ENCODE assay signal across 8 cellular contexts in the genomic region with DNA sequence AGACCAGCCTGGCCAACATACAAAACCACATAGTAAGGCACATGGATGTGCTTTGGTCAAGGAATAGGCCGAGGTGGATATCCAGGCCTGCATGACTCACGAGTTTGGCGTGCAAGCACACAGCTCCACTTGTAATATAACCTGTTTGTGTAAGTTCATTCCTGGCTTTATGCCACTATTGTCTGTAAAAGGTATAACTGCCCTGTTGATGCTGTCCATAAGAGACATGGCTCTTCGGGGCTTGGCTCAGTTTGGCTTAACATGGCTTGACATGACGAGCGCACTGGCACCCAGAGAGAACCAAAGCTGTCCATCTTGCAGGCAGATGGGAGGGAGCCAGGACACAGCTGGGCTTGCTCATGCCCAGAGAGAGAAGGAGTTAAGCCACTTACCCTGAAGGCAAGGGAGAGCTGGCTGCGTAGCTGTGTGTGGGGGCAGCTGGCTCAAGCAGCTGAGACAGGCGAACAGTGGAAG.
DNase-seq lines count a peak whose midpoint lies in the region; TF ChIP-seq lines count a peak whose summit lies in the region.
"Not testable (repeated sequence)": the region's sequence is repeated elsewhere in the genome, so short reads cannot be mapped to it uniquely, and the experiment has no call there.

No MANE protein-coding gene starts in this region.

- peak overlapping the region; percentile 61 for H3K27ac ChIP-seq in hepatocyte
- H3K27ac ChIP-seq in stomach, result not testable (repeated sequence)

- H3K79me2 ChIP-seq in hepatocyte, result not testable (repeated sequence)

- H4K20me1 ChIP-seq in hepatocyte (ENCODE audit: insufficient read depth, poor library complexity, severe bottlenecking), result not testable (repeated sequence)

- peaks cover 16% of the 10 kb centered on the region for H3K9me3 ChIP-seq in adipocyte (ENCODE audit: control insufficient read depth, low read length)
- H3K9me3 ChIP-seq in hepatocyte (ENCODE audit: low read depth), result not testable (repeated sequence)
- peaks cover 0 to 12% (median 3%) of the 10 kb centered on the region in 4 donors for H3K9me3 ChIP-seq in stomach

- H3K9ac ChIP-seq in adipocyte (ENCODE audit: low read length), result not testable (repeated sequence)

- H3K27me3 Mint-ChIP-seq in Calu3 (ENCODE audit: unreplicated experiment), result not testable (repeated sequence)

- BruUV-seq in Calu3 (replicated peaks; lab: Mats Ljungman, UMichigan), result not testable (repeated sequence)

- H3K4me3 ChIP-seq in adipocyte (ENCODE audit: low read length); epithelial cell of esophagus (ENCODE audit: low read length); hepatocyte; stomach: not testable (repeated sequence)

- WGBS in hepatocyte (ENCODE audit: low lambda C conversion rate, missing lambda C conversion rate), result 52% methylated on average over 8 of the region's 8 CpGs
- WGBS in stomach, 5 donors, result 54 to 66% (median 60%) methylated on average over 8 of the region's 8 CpGs

- intact Hi-C loops in Calu3 (cut with micrococcal nuclease; ENCODE audit: unreplicated experiment); stomach (cut with DNase I; ENCODE audit: low total_unique reads): not testable (repeated sequence)

- not testable (repeated sequence) for H3K36me3 ChIP-seq in adipocyte (ENCODE audit: control insufficient read depth, insufficient read depth, low read length, severe bottlenecking); hepatocyte (replicated peaks; ENCODE audit: insufficient read depth, low read depth); stomach

- not testable (repeated sequence) for TF ChIP-seq EP300 in stomach (IDR thresholded peaks at IDR 0.05)

- DNase-seq in Calu3 (peak; percentile 83), HS-27A (ENCODE audit: low read depth) (peak; percentile 56), NCI-H524 treated with DMSO at 0.1 percent for 48 hours (lab: John Stamatoyannopoulos, UW) (peak; percentile 89), adipocyte (ENCODE audit: low read depth) (peak; percentile 70), epithelial cell of esophagus (ENCODE audit: low read depth) (peak; percentile 85), hepatocyte (ENCODE audit: low spot score) (peak; percentile 32), non-pigmented ciliary epithelial cell (ENCODE audit: low read depth) (peak; percentile 42), stomach (peak; percentile 51)

- not testable (repeated sequence) for H3K4me1 ChIP-seq in adipocyte (ENCODE audit: control insufficient read depth, insufficient read depth, low read length); stomach
- peaks cover 11% of the 10 kb centered on the region for H3K4me1 ChIP-seq in hepatocyte (ENCODE audit: insufficient read depth)

- not testable (repeated sequence) for H3K36me3 Mint-ChIP-seq in Calu3 (ENCODE audit: insufficient read depth, unreplicated experiment)

- TF ChIP-seq CTCF in Calu3 (IDR thresholded peaks at IDR 0.05; ENCODE audit: unreplicated experiment); epithelial cell of esophagus (IDR thresholded peaks at IDR 0.05; ENCODE audit: insufficient read depth, low read depth, low read length, missing control alignments); hepatocyte (IDR thresholded peaks at IDR 0.05; ENCODE audit: poor library complexity); stomach (IDR thresholded peaks at IDR 0.05): not testable (repeated sequence)

- peak overlapping the region; percentile 64 for H3K27ac Mint-ChIP-seq in Calu3 (ENCODE audit: unreplicated experiment)

- not testable (repeated sequence) for TF ChIP-seq POLR2A in stomach (IDR thresholded peaks at IDR 0.05)

- H3K27me3 ChIP-seq in adipocyte (replicated peaks; ENCODE audit: control insufficient read depth, insufficient read depth, low read length), result peaks cover 15% of the 10 kb centered on the region
- not testable (repeated sequence) for H3K27me3 ChIP-seq in hepatocyte, stomach

- H3K9me3 Mint-ChIP-seq in Calu3 (ENCODE audit: low read depth, unreplicated experiment), result not testable (repeated sequence)

- not testable (repeated sequence) for H3K4me2 ChIP-seq in hepatocyte

- not testable (repeated sequence) for H3K9me2 ChIP-seq in hepatocyte (replicated peaks; ENCODE audit: insufficient read depth)

- H3K4me1 Mint-ChIP-seq in Calu3 (ENCODE audit: low read depth, unreplicated experiment), result peaks cover 36% of the 10 kb centered on the region

- H2AFZ ChIP-seq in hepatocyte, result not testable (repeated sequence)

- H3K4me3 Mint-ChIP-seq in Calu3 (ENCODE audit: low read depth, unreplicated experiment), result peak overlapping the region; percentile 25

- CTCF ChIA-PET in Calu3 (lab: Charles Lee), result interaction anchor here (0.6 to 1.9 kb wide), 2 partner anchors 8 to 17 kb away, joined by 10 to 11 read pairs; no protein-coding TSS in a partner anchor

Comparison
In these comparisons a context has a peak if more than half of its experiments do, and no peak if none do; other contexts are left out.
1. DNase-seq: peak in every context shown above with its lines; median percentile 89 in NCI-H524 treated with DMSO at 0.1 percent for 48 hours; 85 in epithelial cell of esophagus; 83 in Calu3; 70 in adipocyte; 56 in HS-27A; 51 in stomach; 42 in non-pigmented ciliary epithelial cell; 32 in hepatocyte.